In the genomic region with DNA sequence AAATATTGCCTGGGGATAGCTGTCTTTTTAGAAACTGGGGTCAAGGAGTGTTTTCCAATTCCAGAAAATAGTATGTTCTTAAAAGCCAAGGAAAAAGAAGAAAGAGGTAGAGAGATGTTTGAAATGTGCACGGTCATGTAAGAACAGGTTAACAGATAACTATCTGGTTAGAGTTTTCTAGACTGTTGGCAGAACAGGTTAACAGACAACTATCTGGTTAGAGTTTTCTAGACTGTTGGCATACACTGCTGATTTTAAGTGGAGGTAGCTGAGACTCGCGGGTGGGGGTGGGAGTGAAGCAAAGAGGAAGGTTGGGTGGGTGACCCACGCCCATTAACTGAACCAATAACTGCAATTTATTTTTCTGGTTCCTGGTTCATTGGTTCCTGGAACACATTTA, we compare ENCODE assay signal across 23 cellular contexts.
"Had no signal": no experiment of that assay in that cellular context is flagged by ENCODE, and none has a peak within 500 bp of the region (broad histone marks: within the 10 kb centered on the region; RNA-seq: fewer than 3 reads in every experiment).

No MANE protein-coding gene starts in this region.

- H3K4me1 ChIP-seq: colonic mucosa, heart left ventricle, prostate gland, right lobe of liver, spleen, transverse colon had no signal

- H3K4me3 Mint-ChIP-seq: endodermal cell; mesothelial cell of epicardium; natural killer cell; stimulated activated memory B cell treated with anti-CD40 and anti-IgM and Interleukin-4, amounts not matched to agents 10 μg/mL and 1 μg/mL and 100 μg/mL, for 72 hours; stimulated activated naive CD8-positive, alpha-beta T cell treated with anti-CD3 and anti-CD28 coated beads, Interleukin-15, Interleukin-2, amounts not matched to agents 100 ng/mL and 50 ng/mL, for 24 hours had no signal

- H3K4me1 Mint-ChIP-seq: endodermal cell; mesothelial cell of epicardium; natural killer cell; stimulated activated memory B cell treated with anti-CD40 and anti-IgM and Interleukin-4, amounts not matched to agents 10 μg/mL and 1 μg/mL and 100 μg/mL, for 72 hours had no signal

- H3K27ac Mint-ChIP-seq: endodermal cell; mesothelial cell of epicardium; natural killer cell; stimulated activated memory B cell treated with anti-CD40 and anti-IgM and Interleukin-4, amounts not matched to agents 10 μg/mL and 1 μg/mL and 100 μg/mL, for 72 hours; stimulated activated naive CD8-positive, alpha-beta T cell treated with anti-CD3 and anti-CD28 coated beads, Interleukin-15, Interleukin-2, amounts not matched to agents 100 ng/mL and 50 ng/mL, for 24 hours had no signal

- H3K9me3 Mint-ChIP-seq: endodermal cell; mesothelial cell of epicardium; natural killer cell; stimulated activated memory B cell treated with anti-CD40 and anti-IgM and Interleukin-4, amounts not matched to agents 10 μg/mL and 1 μg/mL and 100 μg/mL, for 72 hours; stimulated activated naive CD8-positive, alpha-beta T cell treated with anti-CD3 and anti-CD28 coated beads, Interleukin-15, Interleukin-2, amounts not matched to agents 100 ng/mL and 50 ng/mL, for 24 hours had no signal

- H3K9ac ChIP-seq: parathyroid adenoma had no signal

- H3K27me3 Mint-ChIP-seq: stimulated activated memory B cell treated with anti-CD40 and anti-IgM and Interleukin-4, amounts not matched to agents 10 μg/mL and 1 μg/mL and 100 μg/mL, for 72 hours; stimulated activated naive CD8-positive, alpha-beta T cell treated with anti-CD3 and anti-CD28 coated beads, Interleukin-15, Interleukin-2, amounts not matched to agents 100 ng/mL and 50 ng/mL, for 24 hours had no signal

- H3K36me3 Mint-ChIP-seq: mesothelial cell of epicardium; natural killer cell; stimulated activated memory B cell treated with anti-CD40 and anti-IgM and Interleukin-4, amounts not matched to agents 10 μg/mL and 1 μg/mL and 100 μg/mL, for 72 hours had no signal

- H3K4me3 ChIP-seq: colonic mucosa, heart left ventricle, prostate gland, right lobe of liver, spleen, thoracic aorta, transverse colon had no signal

- H3K79me2 ChIP-seq: parathyroid adenoma had no signal

- H3K27ac ChIP-seq: colonic mucosa, heart left ventricle, parathyroid adenoma, prostate gland, spleen, thoracic aorta, transverse colon had no signal

- DNase-seq: colonic mucosa; effector CD4-positive, alpha-beta T cell; endodermal cell; erythroblast; foreskin melanocyte; heart left ventricle; hippocampal formation; kidney glomerular epithelial cell; mammary epithelial cell; natural killer cell; retina; right lobe of liver; spleen; stimulated activated CD4-positive, alpha-beta T cell treated with anti-CD3 and anti-CD28 coated beads, Interleukin-15, amount 100 ng/mL, for 24 hours; stimulated activated CD4-positive, alpha-beta T cell treated with anti-CD3 and anti-CD28 coated beads, Interleukin-1b, Interleukin-23, amount 100 ng/mL, for 48 hours; stimulated activated CD4-positive, alpha-beta T cell treated with anti-CD3 and anti-CD28 coated beads, Interleukin-4, amount 100 ng/mL, for 24 hours; transverse colon had no signal

- H3K36me3 ChIP-seq: colonic mucosa, heart left ventricle, prostate gland, right lobe of liver, spleen, thoracic aorta, transverse colon had no signal

- H3K27me3 ChIP-seq: colonic mucosa, heart left ventricle, right lobe of liver, spleen, transverse colon had no signal

- H3K9me3 ChIP-seq: colonic mucosa, heart left ventricle, prostate gland, right lobe of liver, spleen, thoracic aorta, transverse colon had no signal
